ENCODE assay signal across 8 cellular contexts in genomic region chr3:57391767-57392166, GRCh38.
"Had no signal": no experiment of that assay in that cellular context is flagged by ENCODE, and none has a peak within 500 bp of the region (broad histone marks: within the 10 kb centered on the region; RNA-seq: fewer than 3 reads in every experiment).

No MANE protein-coding gene starts in this region.

- DNase-seq: GDM1, GF-D8 had no signal

- ATAC-seq: GM12878 had no signal

- FAIRE-seq: G401.6, GM12878, GM12891, GM12892, GM18507, GM19239 had no signal

- H3K4me3 ChIP-seq: GM12878 had no signal
